Comparison of ENCODE assay signal across 8 cellular contexts in genomic region chr4:186676531-186677158, GRCh38. TPM values are rescaled to one million over a fixed set of nuclear protein-coding genes. Genes with fewer than 3 reads are reported as not detected.
DNase-seq lines count a peak whose midpoint lies in the region; ATAC-seq lines count a peak whose summit lies in the region.

No MANE protein-coding gene starts in this region.

- intact Hi-C loops in left ventricle myocardium superior (cut with micrococcal nuclease): no loop called here

- DNase-seq in GM04504 (ENCODE audit: low read depth): peak; percentile 56
- DNase-seq in amniotic stem cell (lab: John Stamatoyannopoulos, UW): peak; percentile 81
- DNase-seq in left ventricle myocardium superior: no peak
- peak; percentile 50 for DNase-seq in smooth muscle cell of the brain vasculature (ENCODE audit: low read depth, low spot score)
- DNase-seq in NCI-H1436 treated with DMSO at 0.1 percent for 48 hours (lab: John Stamatoyannopoulos, UW): no peak
- DNase-seq in NCI-H2171 treated with DMSO at 0.1 percent for 48 hours (lab: John Stamatoyannopoulos, UW): no peak

- ATAC-seq in left ventricle myocardium superior (peak; percentile 96), GM21360 (IDR thresholded peaks at IDR 0.05; ENCODE audit: unreplicated experiment) (no peak)
- ATAC-seq in activated CD4-positive, CD25-positive, alpha-beta regulatory T cell treated with anti-CD3 and anti-CD28 coated beads, Interleukin-2, amount 50 U/mL, for 24 hours: no peak

RNA-seq across cellular contexts. Expression of gene FAT1, which starts 47.0 kb away (rescaled TPM):
- total RNA-seq in left ventricle myocardium superior: 61.8 TPM

Comparison
In these comparisons a context has a peak if more than half of its experiments do, and no peak if none do; other contexts are left out.
1. DNase-seq: peak in GM04504 (single experiment), amniotic stem cell (single experiment) and smooth muscle cell of the brain vasculature (single experiment); none in left ventricle myocardium superior (single experiment), NCI-H1436 treated with DMSO at 0.1 percent for 48 hours (single experiment) and NCI-H2171 treated with DMSO at 0.1 percent for 48 hours (single experiment).